In the genomic region with DNA sequence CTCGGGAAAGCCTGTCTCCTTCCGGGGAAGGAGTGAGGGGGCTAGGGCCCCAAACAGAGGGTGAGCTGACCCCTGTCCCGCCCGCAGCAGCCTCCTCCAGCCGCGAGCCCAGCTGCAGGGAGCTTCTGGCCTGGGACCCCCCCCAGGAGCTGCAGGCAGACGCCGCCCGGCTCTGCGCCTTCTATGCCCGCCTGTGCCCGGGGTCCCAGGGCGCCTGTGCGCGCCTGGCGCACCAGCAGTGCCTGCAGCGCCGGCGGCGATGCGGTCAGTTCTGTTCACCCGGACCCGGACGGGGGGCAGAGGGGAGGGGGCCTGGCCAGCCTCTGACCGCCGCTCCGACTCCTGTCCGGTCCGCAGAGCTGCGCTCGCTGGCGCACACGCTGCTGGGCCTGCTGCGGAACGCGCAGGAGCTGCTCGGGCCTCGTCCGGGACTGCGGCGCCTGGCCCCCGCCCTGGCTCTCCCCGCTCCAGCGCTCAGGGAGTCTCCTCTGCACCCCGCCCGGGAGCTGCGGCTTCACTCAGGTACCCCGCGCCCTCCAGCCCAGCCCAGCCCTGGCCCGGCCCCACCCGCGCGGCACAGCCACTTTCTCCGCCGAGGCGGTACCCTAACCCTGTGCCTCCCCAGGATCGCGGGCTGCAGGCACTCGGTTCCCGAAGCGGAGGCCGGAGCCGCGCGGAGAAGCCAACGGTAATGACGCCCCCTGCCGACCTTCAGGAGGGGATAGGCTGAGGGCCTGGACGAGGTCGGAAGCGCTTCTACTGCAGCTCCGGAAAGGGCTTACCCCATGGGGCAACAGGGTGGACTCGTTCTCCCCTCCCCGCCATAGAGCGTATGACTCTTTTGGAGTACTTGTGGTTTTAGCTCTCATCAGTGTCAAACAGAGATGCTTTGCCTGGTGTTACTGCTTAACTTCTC, we compare ENCODE assay signal across 8 cellular contexts. TPM values are rescaled to one million over a fixed set of nuclear protein-coding genes. Genes with fewer than 3 reads are reported as not detected.
DNase-seq lines count a peak whose midpoint lies in the region; ATAC-seq and TF ChIP-seq lines count a peak whose summit lies in the region.

No MANE protein-coding gene starts in this region.

- peak; percentile 34 for TF ChIP-seq CTCF in GM06990 (IDR thresholded peaks at IDR 0.05; ENCODE audit: insufficient read depth, low read length, poor library complexity, severe bottlenecking)

- H3K4me1 Mint-ChIP-seq in activated T-helper 2 cell treated with anti-CD3 and anti-CD28 coated beads, Interferon-gamma antibody, Interleukin-2, Interleukin-4, amounts not matched to agents 10 μg/mL and 5 μg/mL and 100 μg/mL, durations not matched to agents 14 hours and 24 hours and 36 hours (ENCODE audit: low read depth), result peaks cover 4% of the 10 kb centered on the region

- no peaks in the 10 kb centered on the region for H3K36me3 ChIP-seq in GM06990 (ENCODE audit: control insufficient read depth, insufficient read depth, low read length)

- H3K4me3 ChIP-seq in GM06990 (replicated peaks; ENCODE audit: low read depth, low read length), result no peak overlapping the region
- H3K4me3 ChIP-seq in right cardiac atrium (ENCODE audit: low read length), result peak overlapping the region; percentile 8

- DNase-seq in GM06990 (ENCODE audit: extremely low read depth, insufficient read length), result no peak
- peak; percentile 55 for DNase-seq in MV-4-11 (lab: John Stamatoyannopoulos, UW)
- peak; percentile 20 for DNase-seq in activated T-helper 2 cell treated with anti-CD3 and anti-CD28 coated beads, Interferon-gamma antibody, Interleukin-2, Interleukin-4, amounts not matched to agents 10 μg/mL and 5 μg/mL and 100 μg/mL, durations not matched to agents 14 hours and 24 hours and 36 hours (ENCODE audit: low spot score)
- DNase-seq in right cardiac atrium, result peak; percentile 37 to 69 (median 68)
- peak; percentile 25 for DNase-seq in stimulated activated CD4-positive, alpha-beta T cell treated with anti-CD3 and anti-CD28 coated beads, Interleukin-12 subunit alpha, Interleukin-12 subunit beta, amount 100 ng/mL, for 4 hours
- no peak for DNase-seq in NCI-H2196 (lab: John Stamatoyannopoulos, UW; ENCODE audit: unreplicated experiment)

- ATAC-seq in right cardiac atrium (peak; percentile 22 to 23), GM19452 (IDR thresholded peaks at IDR 0.05; ENCODE audit: unreplicated experiment) (no peak), GM19467 (IDR thresholded peaks at IDR 0.05; ENCODE audit: unreplicated experiment) (no peak)

- H3K36me3 Mint-ChIP-seq in activated T-helper 2 cell treated with anti-CD3 and anti-CD28 coated beads, Interferon-gamma antibody, Interleukin-2, Interleukin-4, amounts not matched to agents 10 μg/mL and 5 μg/mL and 100 μg/mL, durations not matched to agents 14 hours and 24 hours and 36 hours (ENCODE audit: low read depth), result no peaks in the 10 kb centered on the region

- peaks cover 1% of the 10 kb centered on the region; the same call in 1 of the 2 replicates for H3K27me3 ChIP-seq in GM06990 (replicated peaks; ENCODE audit: control insufficient read depth, insufficient read depth, low read length)
- H3K27me3 ChIP-seq in right cardiac atrium (ENCODE audit: control insufficient read depth, insufficient read depth), result no peaks in the 10 kb centered on the region

- no peaks in the 10 kb centered on the region for H3K9me3 ChIP-seq in right cardiac atrium (ENCODE audit: control insufficient read depth, low read length)

- 2% methylated on average over 75 of the region's 75 CpGs for WGBS in right cardiac atrium

- peaks cover 2% of the 10 kb centered on the region for H3K4me1 ChIP-seq in right cardiac atrium (ENCODE audit: control insufficient read depth, insufficient read depth, low read length)

- no peaks in the 10 kb centered on the region for H3K9me3 Mint-ChIP-seq in activated T-helper 2 cell treated with anti-CD3 and anti-CD28 coated beads, Interferon-gamma antibody, Interleukin-2, Interleukin-4, amounts not matched to agents 10 μg/mL and 5 μg/mL and 100 μg/mL, durations not matched to agents 14 hours and 24 hours and 36 hours

- H3K27me3 Mint-ChIP-seq in activated T-helper 2 cell treated with anti-CD3 and anti-CD28 coated beads, Interferon-gamma antibody, Interleukin-2, Interleukin-4, amounts not matched to agents 10 μg/mL and 5 μg/mL and 100 μg/mL, durations not matched to agents 14 hours and 24 hours and 36 hours (ENCODE audit: low read depth), result peaks cover 41% of the 10 kb centered on the region

- intact Hi-C loops in activated T-helper 2 cell treated with anti-CD3 and anti-CD28 coated beads, Interferon-gamma antibody, Interleukin-2, Interleukin-4, amounts not matched to agents 10 μg/mL and 5 μg/mL and 100 μg/mL, durations not matched to agents 14 hours and 24 hours and 36 hours (cut with micrococcal nuclease), result loop anchor here (5.0 kb wide), 1 partner anchor 82 kb away; no protein-coding TSS in a partner anchor
- intact Hi-C loops in right cardiac atrium (cut with DNase I), result loop anchor here in 3 of 4 donors (2.0 to 10.0 kb wide), 6 partner anchors 77 to 622 kb away; a partner anchor contains a TSS

- no peak overlapping the region for H3K4me3 Mint-ChIP-seq in activated T-helper 2 cell treated with anti-CD3 and anti-CD28 coated beads, Interferon-gamma antibody, Interleukin-2, Interleukin-4, amounts not matched to agents 10 μg/mL and 5 μg/mL and 100 μg/mL, durations not matched to agents 14 hours and 24 hours and 36 hours (ENCODE audit: low read depth)

- no peak overlapping the region for H3K27ac Mint-ChIP-seq in activated T-helper 2 cell treated with anti-CD3 and anti-CD28 coated beads, Interferon-gamma antibody, Interleukin-2, Interleukin-4, amounts not matched to agents 10 μg/mL and 5 μg/mL and 100 μg/mL, durations not matched to agents 14 hours and 24 hours and 36 hours

- no peak overlapping the region for H3K27ac ChIP-seq in right cardiac atrium (ENCODE audit: low read length)

RNA-seq across cellular contexts. Expression of a gene that starts 2.0 kb away (rescaled TPM):
- not detected in 2 replicates for total RNA-seq in activated T-helper 2 cell treated with anti-CD3 and anti-CD28 coated beads, Interferon-gamma antibody, Interleukin-2, Interleukin-4, amounts not matched to agents 10 μg/mL and 5 μg/mL and 100 μg/mL, durations not matched to agents 14 hours and 24 hours and 36 hours
- total RNA-seq in right cardiac atrium, result under 1 TPM in 1 of 4 donors, not detected in 3; 0.53 TPM
- polyA plus RNA-seq in right cardiac atrium, result 0.09 TPM

RNA-seq across cellular contexts. Expression of a gene that starts 3.8 kb away (rescaled TPM):
- total RNA-seq in activated T-helper 2 cell treated with anti-CD3 and anti-CD28 coated beads, Interferon-gamma antibody, Interleukin-2, Interleukin-4, amounts not matched to agents 10 μg/mL and 5 μg/mL and 100 μg/mL, durations not matched to agents 14 hours and 24 hours and 36 hours, result not detected in 2 replicates
- under 1 TPM in 1 of 4 donors, not detected in 3; 0.11 TPM for total RNA-seq in right cardiac atrium
- polyA plus RNA-seq in right cardiac atrium, result 0.05 TPM

RNA-seq across cellular contexts. Expression of a gene that starts 15.6 kb away (rescaled TPM):
- total RNA-seq in activated T-helper 2 cell treated with anti-CD3 and anti-CD28 coated beads, Interferon-gamma antibody, Interleukin-2, Interleukin-4, amounts not matched to agents 10 μg/mL and 5 μg/mL and 100 μg/mL, durations not matched to agents 14 hours and 24 hours and 36 hours, result not detected in 2 replicates
- not detected for total RNA-seq in right cardiac atrium
- polyA plus RNA-seq in right cardiac atrium, result not detected

RNA-seq across cellular contexts. Expression of a gene that starts 26.4 kb away (rescaled TPM):
- 7.4 and 9.1 TPM in 2 replicates for total RNA-seq in activated T-helper 2 cell treated with anti-CD3 and anti-CD28 coated beads, Interferon-gamma antibody, Interleukin-2, Interleukin-4, amounts not matched to agents 10 μg/mL and 5 μg/mL and 100 μg/mL, durations not matched to agents 14 hours and 24 hours and 36 hours
- 1 to 10 TPM; 2.6 to 3.3 (median 3.2) TPM for total RNA-seq in right cardiac atrium
- polyA plus RNA-seq in right cardiac atrium, result 1.9 TPM

RNA-seq across cellular contexts. Expression of a gene that starts 26.5 kb away (rescaled TPM):
- 85.0 and 88.4 TPM in 2 replicates for total RNA-seq in activated T-helper 2 cell treated with anti-CD3 and anti-CD28 coated beads, Interferon-gamma antibody, Interleukin-2, Interleukin-4, amounts not matched to agents 10 μg/mL and 5 μg/mL and 100 μg/mL, durations not matched to agents 14 hours and 24 hours and 36 hours
- 10 to 100 TPM; 32.1 to 49.4 (median 45.9) TPM for total RNA-seq in right cardiac atrium
- polyA plus RNA-seq in right cardiac atrium, result 32.3 TPM

Comparison
In these comparisons a context has a peak if more than half of its experiments do, and no peak if none do; other contexts are left out.
1. DNase-seq: peak in MV-4-11 (single experiment), activated T-helper 2 cell treated with anti-CD3 and anti-CD28 coated beads, Interferon-gamma antibody, Interleukin-2, Interleukin-4, amounts not matched to agents 10 μg/mL and 5 μg/mL and 100 μg/mL, durations not matched to agents 14 hours and 24 hours and 36 hours (single experiment), right cardiac atrium (3 of 3) and stimulated activated CD4-positive, alpha-beta T cell treated with anti-CD3 and anti-CD28 coated beads, Interleukin-12 subunit alpha, Interleukin-12 subunit beta, amount 100 ng/mL, for 4 hours (single experiment); none in GM06990 (single experiment) and NCI-H2196 (single experiment).
2. ATAC-seq: peak in right cardiac atrium (2 of 2); none in GM19452 (single experiment) and GM19467 (single experiment).